8 cellular contexts compared by ENCODE assay signal in the genomic region with DNA sequence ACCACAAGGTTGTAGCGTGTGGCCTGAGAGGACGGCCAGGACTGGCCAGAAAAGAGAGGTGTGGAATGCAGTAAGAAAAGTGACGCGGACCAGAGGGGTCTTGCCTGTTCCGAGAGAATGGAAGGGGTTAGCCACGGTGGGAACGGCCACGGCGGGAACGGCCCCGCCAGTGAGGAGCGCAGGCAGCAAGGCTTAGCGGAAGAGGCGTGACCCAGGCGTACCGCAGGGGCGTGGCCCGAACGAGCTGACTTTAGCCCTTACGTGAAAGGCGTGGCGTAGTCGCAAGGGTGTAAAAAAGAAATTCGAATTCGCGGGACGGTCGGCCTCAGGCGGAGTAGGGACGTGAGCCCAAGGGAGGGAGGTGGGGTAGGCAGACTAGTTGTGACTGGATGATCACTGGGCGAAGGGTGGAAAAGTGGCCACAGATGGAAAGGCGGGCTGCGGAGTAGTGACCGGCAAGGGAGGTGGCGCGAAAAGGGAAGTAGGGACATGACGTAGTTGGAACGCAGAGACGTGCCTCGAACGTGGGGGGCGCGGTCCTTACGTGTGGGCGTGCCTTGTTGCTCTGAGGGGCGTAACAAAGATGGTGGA. TPM values are rescaled to one million over a fixed set of nuclear protein-coding genes. Genes with fewer than 3 reads are reported as not detected.
DNase-seq lines count a peak whose midpoint lies in the region; ATAC-seq, FAIRE-seq and TF ChIP-seq lines count a peak whose summit lies in the region.

No MANE protein-coding gene starts in this region.

- H3K4me3 Mint-ChIP-seq in T-helper 17 cell = no peak overlapping the region
- H3K4me3 Mint-ChIP-seq in astrocyte (ENCODE audit: unreplicated experiment) = no peak overlapping the region

- H3K4me2 ChIP-seq in astrocyte (ENCODE audit: low read length) = peak overlapping the region; percentile 98
- H3K4me2 ChIP-seq in hepatocyte = peak overlapping the region; percentile 74

- H3K27ac Mint-ChIP-seq in T-helper 17 cell (no peak overlapping the region), astrocyte (ENCODE audit: unreplicated experiment) (no peak overlapping the region)

- TF ChIP-seq CTCF in astrocyte (IDR thresholded peaks at IDR 0.05; ENCODE audit: insufficient read depth, low read depth, low read length) (no peak), hepatocyte (IDR thresholded peaks at IDR 0.05; ENCODE audit: poor library complexity) (no peak), D721Med (IDR thresholded peaks at IDR 0.05; ENCODE audit: insufficient read depth, missing control alignments) (no peak)

- WGBS in hepatocyte (ENCODE audit: low lambda C conversion rate, missing lambda C conversion rate) = 54% methylated on average over 45 of the region's 46 CpGs

- no peaks in the 10 kb centered on the region for H3K9me2 ChIP-seq in hepatocyte (replicated peaks; ENCODE audit: insufficient read depth)

- H3K27me3 Mint-ChIP-seq in T-helper 17 cell = no peaks in the 10 kb centered on the region
- H3K27me3 Mint-ChIP-seq in astrocyte (ENCODE audit: low read depth, unreplicated experiment) = no peaks in the 10 kb centered on the region

- H3K27ac ChIP-seq in astrocyte (ENCODE audit: low read depth, low read length) (peak overlapping the region; percentile 100), hepatocyte (peak overlapping the region; percentile 100)

- peaks cover 14% of the 10 kb centered on the region for H3K4me1 ChIP-seq in astrocyte (ENCODE audit: insufficient read depth, low read length)
- no peaks in the 10 kb centered on the region for H3K4me1 ChIP-seq in hepatocyte (ENCODE audit: insufficient read depth)

- no peaks in the 10 kb centered on the region for H3K9me3 Mint-ChIP-seq in astrocyte (ENCODE audit: unreplicated experiment)

- H3K27me3 ChIP-seq in astrocyte (ENCODE audit: insufficient read depth, low read length) (no peaks in the 10 kb centered on the region), hepatocyte (no peaks in the 10 kb centered on the region)

- H2AFZ ChIP-seq in astrocyte (ENCODE audit: low read depth, low read length) (peak overlapping the region; percentile 99), hepatocyte (peak overlapping the region; percentile 58)

- H3K9me3 ChIP-seq in T-helper 17 cell (ENCODE audit: control insufficient read depth, low read length, poor library complexity, severe bottlenecking) = no peaks in the 10 kb centered on the region
- H3K9me3 ChIP-seq in astrocyte (ENCODE audit: insufficient read depth, low read depth, low read length) = no peaks in the 10 kb centered on the region
- H3K9me3 ChIP-seq in hepatocyte (ENCODE audit: low read depth) = no peaks in the 10 kb centered on the region

- DNase-seq in NCI-H1694 treated with DMSO at 0.1 percent for 48 hours (lab: John Stamatoyannopoulos, UW) (peak; percentile 73), T-helper 17 cell (peak; percentile 71 to 74 (median 73)), astrocyte (ENCODE audit: low read depth) (peak; percentile 92), hepatocyte (ENCODE audit: low spot score) (peak; percentile 89), renal cortical epithelial cell (ENCODE audit: low read depth) (peak; percentile 72), D721Med (ENCODE audit: insufficient read length, low spot score) (no peak)

- H3K36me3 Mint-ChIP-seq in T-helper 17 cell (ENCODE audit: low read depth) (no peaks in the 10 kb centered on the region), astrocyte (ENCODE audit: low read depth, unreplicated experiment) (no peaks in the 10 kb centered on the region)

- H3K4me1 Mint-ChIP-seq in T-helper 17 cell (no peaks in the 10 kb centered on the region), astrocyte (ENCODE audit: low read depth, unreplicated experiment) (no peaks in the 10 kb centered on the region)

- peaks cover 14% of the 10 kb centered on the region for H4K20me1 ChIP-seq in astrocyte (ENCODE audit: insufficient read depth, low read length)
- no peaks in the 10 kb centered on the region for H4K20me1 ChIP-seq in hepatocyte (ENCODE audit: insufficient read depth, poor library complexity, severe bottlenecking)

- H3K9ac ChIP-seq in astrocyte (ENCODE audit: low read length) = peak overlapping the region; percentile 98

- peak overlapping the region; percentile 91 for H3K4me3 ChIP-seq in astrocyte (ENCODE audit: insufficient read depth, low read depth, low read length)
- peak overlapping the region; percentile 69 for H3K4me3 ChIP-seq in hepatocyte

- FAIRE-seq in astrocyte (lab: Jason Lieb, UNC) (peak; percentile 97), D721Med (lab: Jason Lieb, UNC) (no peak)

- H3K79me2 ChIP-seq in astrocyte (ENCODE audit: insufficient read depth, low read length) (peaks cover 44% of the 10 kb centered on the region), hepatocyte (peaks cover 41% of the 10 kb centered on the region)

- peaks cover 3% of the 10 kb centered on the region for H3K36me3 ChIP-seq in astrocyte (ENCODE audit: insufficient read depth, low read length)
- H3K36me3 ChIP-seq in hepatocyte (replicated peaks; ENCODE audit: insufficient read depth, low read depth) = no peaks in the 10 kb centered on the region

- ATAC-seq in GM18502 (IDR thresholded peaks at IDR 0.05; ENCODE audit: poor library complexity, unreplicated experiment) = peak; percentile 83
- ATAC-seq in HG02938 (IDR thresholded peaks at IDR 0.05; ENCODE audit: unreplicated experiment) = peak; percentile 73
- peak; percentile 88 for ATAC-seq in T-helper 17 cell

RNA-seq across cellular contexts. Expression of a gene that starts 10.4 kb away (rescaled TPM):
- total RNA-seq in T-helper 17 cell = under 1 TPM; 0.22 to 0.29 TPM
- 1.0 and 1.2 TPM in 2 replicates for total RNA-seq in astrocyte
- total RNA-seq in hepatocyte = 30.5 and 37.4 TPM in 2 replicates
- polyA plus RNA-seq in hepatocyte = 22.7 and 32.6 TPM in 2 replicates
- total RNA-seq in renal cortical epithelial cell = 2.8 and 3.0 TPM in 2 replicates
